Comparison of ENCODE assay signal across 23 cellular contexts in the genomic region with DNA sequence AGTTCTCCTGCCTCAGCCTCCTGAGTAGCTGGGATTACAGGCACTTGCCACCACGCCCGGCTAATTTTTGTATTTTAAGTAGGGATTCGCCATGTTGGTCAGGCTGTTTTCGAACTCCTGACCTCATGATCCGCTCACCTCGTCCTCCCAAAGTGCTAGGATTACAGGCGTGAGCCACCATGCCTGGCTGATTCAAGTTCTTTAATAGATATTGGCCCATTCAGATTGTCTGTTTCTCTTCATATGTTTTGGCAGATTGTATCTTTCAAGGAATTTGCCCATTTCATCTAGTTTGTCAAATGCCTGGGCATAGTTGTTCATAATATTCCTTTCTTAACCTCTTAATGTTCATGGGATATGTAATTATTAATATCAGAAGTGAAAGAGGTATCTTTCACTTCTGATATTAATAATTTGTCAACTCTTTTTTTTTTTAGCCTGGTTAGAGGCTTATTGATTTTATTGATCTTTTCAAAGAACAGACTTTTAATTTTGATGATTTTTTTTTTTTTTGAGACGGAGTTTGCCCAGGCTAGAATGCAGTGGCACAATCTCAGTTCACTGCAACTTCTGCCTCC. TPM values are rescaled to one million over a fixed set of nuclear protein-coding genes. Genes with fewer than 3 reads are reported as not detected.
DNase-seq lines count a peak whose midpoint lies in the region; ATAC-seq and TF ChIP-seq lines count a peak whose summit lies in the region.
"Had no signal": no experiment of that assay in that cellular context is flagged by ENCODE, and none has a peak within 500 bp of the region (broad histone marks: within the 10 kb centered on the region; RNA-seq: fewer than 3 reads in every experiment).

No MANE protein-coding gene starts in this region.

- peaks cover 10% of the 10 kb centered on the region for H3K36me3 Mint-ChIP-seq in activated CD8-positive, alpha-beta memory T cell treated with anti-CD3 and anti-CD28 coated beads, Interleukin-2, amount 10 ng/mL, durations not matched to agents 7 days and 5 days
- peaks cover 18% of the 10 kb centered on the region for H3K36me3 Mint-ChIP-seq in stimulated activated memory B cell treated with anti-CD40 and anti-IgM and Interleukin-4, amounts not matched to agents 10 μg/mL and 1 μg/mL and 100 μg/mL, for 72 hours
- H3K36me3 Mint-ChIP-seq: CD4-positive, alpha-beta memory T cell had no signal

- peaks cover 29% of the 10 kb centered on the region for H3K4me1 ChIP-seq in OCI-LY7 (ENCODE audit: insufficient read depth, low read length, poor library complexity, severe bottlenecking)

- in situ Hi-C loops in G401 (cut with HindIII; ENCODE audit: low sequenced_read_pairs): no loop called here

- H3K4me3 Mint-ChIP-seq in activated CD8-positive, alpha-beta memory T cell treated with anti-CD3 and anti-CD28 coated beads, Interleukin-2, amount 10 ng/mL, durations not matched to agents 7 days and 5 days: no peak overlapping the region
- peak overlapping the region; percentile 82 for H3K4me3 Mint-ChIP-seq in stimulated activated memory B cell treated with anti-CD40 and anti-IgM and Interleukin-4, amounts not matched to agents 10 μg/mL and 1 μg/mL and 100 μg/mL, for 72 hours
- H3K4me3 Mint-ChIP-seq: CD4-positive, alpha-beta memory T cell had no signal

- H3K4me2 ChIP-seq in OCI-LY7 (ENCODE audit: low read length): peak overlapping the region; percentile 65; the same call in 1 of the 2 replicates

- peak; percentile 15 for DNase-seq in activated CD8-positive, alpha-beta memory T cell treated with anti-CD3 and anti-CD28 coated beads, Interleukin-2, amount 10 ng/mL, durations not matched to agents 7 days and 5 days
- no peak for DNase-seq in activated CD8-positive, alpha-beta memory T cell treated with anti-CD3 and anti-CD28 coated beads, Interleukin-2, amount 50 U/mL, for 4 hours
- DNase-seq in OCI-LY7 (ENCODE audit: low spot score): no peak
- no peak for DNase-seq in G401 (ENCODE audit: low spot score)
- DNase-seq in NK-92 (lab: John Stamatoyannopoulos, UW; ENCODE audit: unreplicated experiment): no peak
- no peak for DNase-seq in NCI-H524 treated with DMSO at 0.1 percent for 48 hours (lab: John Stamatoyannopoulos, UW)
- DNase-seq: Calu3; CD4-positive, alpha-beta memory T cell; DMS79; GM23248; IMR-90; NCI-H1105; NCI-H1694 treated with DMSO at 0.1 percent for 48 hours; NCI-H226; NCI-H526; NK-92 treated with Interleukin-12 subunit alpha and Interleukin-12 subunit beta, amount 100 ng/mL, for 24 hours; PC-3 had no signal

- H3K9me3 Mint-ChIP-seq in activated CD8-positive, alpha-beta memory T cell treated with anti-CD3 and anti-CD28 coated beads, Interleukin-2, amount 10 ng/mL, durations not matched to agents 7 days and 5 days (ENCODE audit: low read depth): peaks cover 6% of the 10 kb centered on the region
- peaks cover 5% of the 10 kb centered on the region for H3K9me3 Mint-ChIP-seq in stimulated activated memory B cell treated with anti-CD40 and anti-IgM and Interleukin-4, amounts not matched to agents 10 μg/mL and 1 μg/mL and 100 μg/mL, for 72 hours

- H3K27me3 Mint-ChIP-seq in activated CD8-positive, alpha-beta memory T cell treated with anti-CD3 and anti-CD28 coated beads, Interleukin-2, amount 10 ng/mL, durations not matched to agents 7 days and 5 days: no peaks in the 10 kb centered on the region
- H3K27me3 Mint-ChIP-seq in stimulated activated memory B cell treated with anti-CD40 and anti-IgM and Interleukin-4, amounts not matched to agents 10 μg/mL and 1 μg/mL and 100 μg/mL, for 72 hours: no peaks in the 10 kb centered on the region

- intact Hi-C loops in OCI-LY7 (cut with micrococcal nuclease; ENCODE audit: unreplicated experiment): no loop called here

- no peak overlapping the region for H3K4me3 ChIP-seq in OCI-LY7 (ENCODE audit: low read depth, low read length, poor library complexity, severe bottlenecking)
- H3K4me3 ChIP-seq: GM23248 had no signal

- H3K79me2 ChIP-seq in OCI-LY7 (ENCODE audit: insufficient read depth, low read depth, low read length): no peaks in the 10 kb centered on the region

- CTCF ChIA-PET in activated CD8-positive, alpha-beta memory T cell treated with anti-CD3 and anti-CD28 coated beads, Interleukin-2, amount 10 ng/mL, durations not matched to agents 7 days and 5 days (lab: Charles Lee): interaction anchor here (1.8 kb wide), 1 partner anchor 166 kb away, joined by 3 read pairs; no protein-coding TSS in a partner anchor
- CTCF ChIA-PET in OCI-LY7 (lab: Charles Lee; ENCODE audit: unreplicated experiment): no interaction called here

- H3K36me3 ChIP-seq in OCI-LY7 (ENCODE audit: insufficient read depth, low read length): no peaks in the 10 kb centered on the region

- POLR2A ChIA-PET in OCI-LY7 (lab: Charles Lee): interaction anchor here (0.7 to 0.8 kb wide), 3 partner anchors 13 to 132 kb away, joined by 3 to 5 read pairs (median 3); no protein-coding TSS in a partner anchor

- peaks cover 23% of the 10 kb centered on the region for H3K4me1 Mint-ChIP-seq in activated CD8-positive, alpha-beta memory T cell treated with anti-CD3 and anti-CD28 coated beads, Interleukin-2, amount 10 ng/mL, durations not matched to agents 7 days and 5 days
- peaks cover 70% of the 10 kb centered on the region for H3K4me1 Mint-ChIP-seq in stimulated activated memory B cell treated with anti-CD40 and anti-IgM and Interleukin-4, amounts not matched to agents 10 μg/mL and 1 μg/mL and 100 μg/mL, for 72 hours

- TF ChIP-seq CTCF in OCI-LY7 (conservative IDR thresholded peaks at IDR 0.05; ENCODE audit: low read length): no peak

- H3K27ac ChIP-seq in OCI-LY7 (ENCODE audit: low read depth, low read length, poor library complexity, severe bottlenecking): no peak overlapping the region
- H3K27ac ChIP-seq: 22Rv1, GM23248, RWPE1 had no signal

- ATAC-seq in activated CD8-positive, alpha-beta memory T cell treated with anti-CD3 and anti-CD28 coated beads, Interleukin-2, amount 10 ng/mL, durations not matched to agents 7 days and 5 days: no peak
- peak; percentile 16 for ATAC-seq in GM18511 (IDR thresholded peaks at IDR 0.05; ENCODE audit: unreplicated experiment)
- ATAC-seq in stimulated activated memory B cell treated with anti-CD40 and anti-IgM and Interleukin-4, amounts not matched to agents 10 μg/mL and 1 μg/mL and 100 μg/mL, for 72 hours: no peak
- ATAC-seq: PC-3 had no signal

- no peaks in the 10 kb centered on the region for H3K9me2 ChIP-seq in OCI-LY7 (ENCODE audit: insufficient read depth, low read length)

- no peak overlapping the region for H3K27ac Mint-ChIP-seq in activated CD8-positive, alpha-beta memory T cell treated with anti-CD3 and anti-CD28 coated beads, Interleukin-2, amount 10 ng/mL, durations not matched to agents 7 days and 5 days
- peak overlapping the region; percentile 96 for H3K27ac Mint-ChIP-seq in stimulated activated memory B cell treated with anti-CD40 and anti-IgM and Interleukin-4, amounts not matched to agents 10 μg/mL and 1 μg/mL and 100 μg/mL, for 72 hours
- H3K27ac Mint-ChIP-seq: CD4-positive, alpha-beta memory T cell had no signal

- H4K20me1 ChIP-seq in OCI-LY7 (ENCODE audit: insufficient read depth, low read length): no peaks in the 10 kb centered on the region

- H3K9me3 ChIP-seq in OCI-LY7 (ENCODE audit: low read length): no peaks in the 10 kb centered on the region; the same call in 1 of the 2 replicates

- H2AFZ ChIP-seq in OCI-LY7 (ENCODE audit: low read length): no peak overlapping the region
- H2AFZ ChIP-seq: GM23248 had no signal

- BruUV-seq in OCI-LY7 (replicated peaks; lab: Mats Ljungman, UMichigan): no TSS peak

RNA-seq across cellular contexts. Expression of a gene that starts 40.2 kb away (rescaled TPM):
- total RNA-seq in activated CD8-positive, alpha-beta memory T cell treated with anti-CD3 and anti-CD28 coated beads, Interleukin-2, amount 10 ng/mL, durations not matched to agents 7 days and 5 days: 10 to 100 TPM; 36.7 to 42.1 TPM
- total RNA-seq in OCI-LY7 (2014; rRNA removed; shearing (Covaris generic)): 111 and 122 TPM in 2 replicates
- total RNA-seq in OCI-LY7 (2022): 86.2 and 97.8 TPM in 2 replicates
- total RNA-seq in G401 (2014; rRNA removed; shearing (Covaris generic)): 143 and 196 TPM in 2 replicates

RNA-seq across cellular contexts. Expression of a gene that starts 48.3 kb away (rescaled TPM):
- total RNA-seq in activated CD8-positive, alpha-beta memory T cell treated with anti-CD3 and anti-CD28 coated beads, Interleukin-2, amount 10 ng/mL, durations not matched to agents 7 days and 5 days: 10 to 100 TPM; 12.0 to 13.8 TPM
- 0.85 and 2.2 TPM in 2 replicates for total RNA-seq in OCI-LY7 (2014; rRNA removed; shearing (Covaris generic))
- 2.3 and 4.5 TPM in 2 replicates for total RNA-seq in OCI-LY7 (2022)
- not detected in 2 replicates for total RNA-seq in G401 (2014; rRNA removed; shearing (Covaris generic))
- total RNA-seq: Calu3, GM23248, HT-29, LHCN-M2 had no signal
